In the genomic region with DNA sequence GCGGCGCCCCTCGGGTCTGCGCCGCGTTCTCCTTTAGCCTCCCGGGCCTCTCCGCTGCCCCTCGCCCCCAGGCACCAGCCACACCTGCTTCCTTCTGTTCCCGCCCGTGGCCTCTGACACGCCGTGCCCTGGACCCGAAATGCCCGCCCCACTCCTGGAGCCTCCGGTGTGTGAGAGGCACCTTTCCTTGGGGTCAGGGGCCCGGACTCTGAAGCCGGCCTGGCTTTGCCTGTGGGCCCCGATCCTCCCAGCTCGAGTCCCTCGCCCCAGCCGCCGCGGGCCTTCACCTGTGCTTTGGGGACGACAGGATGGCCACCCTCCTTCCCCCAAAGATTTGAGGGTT, we compare ENCODE assay signal across 9 cellular contexts. TPM values are rescaled to one million over a fixed set of nuclear protein-coding genes. Genes with fewer than 3 reads are reported as not detected.
A peak's percentile ranks its signal among the peaks of the same experiment; 100 is the strongest.
DNase-seq lines count a peak whose midpoint lies in the region; ATAC-seq and TF ChIP-seq lines count a peak whose summit lies in the region.
"Had no signal": no experiment of that assay in that cellular context is flagged by ENCODE, and none has a peak within 500 bp of the region (broad histone marks: within the 10 kb centered on the region; RNA-seq: fewer than 3 reads in every experiment).

No MANE protein-coding gene starts in this region.

- H3K4me3 Mint-ChIP-seq in activated T-cell treated with anti-CD3 and anti-CD28 coated beads, Interleukin-2, amount 50 U/mL, for 72 hours: peak overlapping the region; percentile 86 to 89

- peak overlapping the region; percentile 94 for H3K4me2 ChIP-seq in DOHH2 (ENCODE audit: low read length)

- H3K27ac Mint-ChIP-seq in activated T-cell treated with anti-CD3 and anti-CD28 coated beads, Interleukin-2, amount 50 U/mL, for 72 hours: peak overlapping the region; percentile 74

- no peaks in the 10 kb centered on the region for H3K36me3 ChIP-seq in DOHH2 (ENCODE audit: control insufficient read depth, low read length)

- peaks cover 34% of the 10 kb centered on the region for H3K4me1 ChIP-seq in DOHH2 (ENCODE audit: control insufficient read depth, low read length)

- H3K36me3 Mint-ChIP-seq in activated T-cell treated with anti-CD3 and anti-CD28 coated beads, Interleukin-2, amount 50 U/mL, for 72 hours (ENCODE audit: insufficient read depth in 2 of 2): peaks cover 1 to 3% of the 10 kb centered on the region in 2 donors

- H3F3A ChIP-seq in DOHH2 (ENCODE audit: control insufficient read depth, insufficient read depth): no peaks in the 10 kb centered on the region

- peak; percentile 20 for ATAC-seq in HG02938 (IDR thresholded peaks at IDR 0.05; ENCODE audit: unreplicated experiment)
- ATAC-seq in activated T-cell treated with anti-CD3 and anti-CD28 coated beads, Interleukin-2, amount 50 U/mL, for 72 hours (replicated peaks in 1 of 2): peak in 1 of 2 donors; percentile 4
- ATAC-seq in left ventricle myocardium superior: peak; percentile 7

- no peaks in the 10 kb centered on the region for H3K9me3 ChIP-seq in DOHH2 (ENCODE audit: control insufficient read depth, insufficient read depth, low read length)

- peak overlapping the region; percentile 81 for H3K4me3 ChIP-seq in DOHH2 (ENCODE audit: low read length)
- peak overlapping the region; percentile 65 to 90 (median 82) for H3K4me3 ChIP-seq in skin epidermis

- no peaks in the 10 kb centered on the region for H3K27me3 ChIP-seq in DOHH2 (ENCODE audit: control insufficient read depth, low read length)

- H3K9me3 Mint-ChIP-seq in activated T-cell treated with anti-CD3 and anti-CD28 coated beads, Interleukin-2, amount 50 U/mL, for 72 hours: peaks cover 1 to 4% of the 10 kb centered on the region in 2 donors

- H3K4me1 Mint-ChIP-seq in activated T-cell treated with anti-CD3 and anti-CD28 coated beads, Interleukin-2, amount 50 U/mL, for 72 hours (ENCODE audit: low read depth): peaks cover 34% of the 10 kb centered on the region

- intact Hi-C loops in left ventricle myocardium superior (cut with micrococcal nuclease): no loop called here

- H3K9me2 ChIP-seq in DOHH2 (replicated peaks; ENCODE audit: control insufficient read depth, low read length): no peaks in the 10 kb centered on the region

- 0 out of 2 replicates have a peak overlapping the region, but pooled peaks have one; percentile 75 for H3K27ac ChIP-seq in DOHH2 (ENCODE audit: low read depth, low read length)
- peak overlapping the region in 20 of 21 experiments; percentile 71 to 95 (median 90) for H3K27ac ChIP-seq in skin epidermis

- H4K20me1 ChIP-seq in DOHH2 (ENCODE audit: control insufficient read depth, insufficient read depth, low read depth, low read length): no peaks in the 10 kb centered on the region

- H3K79me2 ChIP-seq in DOHH2 (ENCODE audit: control insufficient read depth, low read length): peaks cover 19% of the 10 kb centered on the region

- no peak for TF ChIP-seq CTCF in DOHH2 (IDR thresholded peaks at IDR 0.05; ENCODE audit: low read depth, low read length, poor library complexity, severe bottlenecking)

- peak in 1 of 2 donors; percentile 29 for DNase-seq in activated T-cell treated with anti-CD3 and anti-CD28 coated beads, Interleukin-2, amount 50 U/mL, for 72 hours
- DNase-seq in left ventricle myocardium superior (no peak), HuH-7 (ENCODE audit: low spot score) (no peak), OCI-M2 (lab: John Stamatoyannopoulos, UW; ENCODE audit: unreplicated experiment) (no peak), HCEC 1CT (no peak)

- no peaks in the 10 kb centered on the region for H3K27me3 Mint-ChIP-seq in activated T-cell treated with anti-CD3 and anti-CD28 coated beads, Interleukin-2, amount 50 U/mL, for 72 hours (ENCODE audit: low read depth)

RNA-seq across cellular contexts. Expression of gene CDPF1, which starts 0.7 kb away (rescaled TPM):
- total RNA-seq in activated T-cell treated with anti-CD3 and anti-CD28 coated beads, Interleukin-2, amount 50 U/mL, for 72 hours: 10 to 100 TPM; 13.1 to 14.9 TPM
- 6.2 TPM for total RNA-seq in left ventricle myocardium superior

RNA-seq across cellular contexts. Expression of gene PKDREJ, which starts 12.4 kb away (rescaled TPM):
- not detected for total RNA-seq in activated T-cell treated with anti-CD3 and anti-CD28 coated beads, Interleukin-2, amount 50 U/mL, for 72 hours
- not detected for total RNA-seq in left ventricle myocardium superior
- total RNA-seq: LHCN-M2 had no signal

RNA-seq across cellular contexts. Expression of gene TTC38, which starts 17.1 kb away (rescaled TPM):
- 10 to 100 TPM; 10.1 to 16.5 TPM for total RNA-seq in activated T-cell treated with anti-CD3 and anti-CD28 coated beads, Interleukin-2, amount 50 U/mL, for 72 hours
- 24.0 TPM for total RNA-seq in left ventricle myocardium superior

RNA-seq across cellular contexts. Expression of gene GTSE1, which starts 45.9 kb away (rescaled TPM):
- 10 to 100 TPM; 54.2 to 60.5 TPM for total RNA-seq in activated T-cell treated with anti-CD3 and anti-CD28 coated beads, Interleukin-2, amount 50 U/mL, for 72 hours
- total RNA-seq in left ventricle myocardium superior: 0.45 TPM
